16 cellular contexts compared by ENCODE assay signal in genomic region chr18:32366586-32367538, GRCh38.
DNase-seq lines count a peak whose midpoint lies in the region; ATAC-seq, FAIRE-seq and TF ChIP-seq lines count a peak whose summit lies in the region.
"Had no signal": no experiment of that assay in that cellular context is flagged by ENCODE, and none has a peak within 500 bp of the region (broad histone marks: within the 10 kb centered on the region; RNA-seq: fewer than 3 reads in every experiment).

No MANE protein-coding gene starts in this region.

- DNase-seq in IMR-90, result no peak
- peak; percentile 24 for DNase-seq in mammary epithelial cell
- DNase-seq in kidney, result no peak
- no peak for DNase-seq in suprapubic skin (ENCODE audit: low spot score in 2 of 2)
- DNase-seq in RKO (ENCODE audit: low spot score), result no peak
- no peak for DNase-seq in CD1c-positive myeloid dendritic cell (ENCODE audit: extremely low spot score)
- DNase-seq: activated CD4-positive, alpha-beta T cell treated with anti-CD3 and anti-CD28 coated beads for 36 hours; CD4-positive, CD25-positive, alpha-beta regulatory T cell; EL; NCI-H1930; NCI-H69 had no signal

- H3K79me1 ChIP-seq in IMR-90 (ENCODE audit: low read depth in 1 of 2, low read length in 2 of 2), result no peaks in the 10 kb centered on the region; a peak in 1 of 4 replicates

- H2BK5ac ChIP-seq in IMR-90 (ENCODE audit: low read depth, low read length, poor library complexity, severe bottlenecking), result no peak overlapping the region

- intact Hi-C loops in IMR-90 (cut with micrococcal nuclease), result loop anchor here (5.0 kb wide), 1 partner anchor 50 kb away; no protein-coding TSS in a partner anchor
- intact Hi-C loops in mammary epithelial cell (cut with micrococcal nuclease), result no loop called here
- intact Hi-C loops in kidney (cut with DNase I), result no loop called here

- H3K4me1 ChIP-seq in IMR-90 (ENCODE audit: control insufficient read depth, insufficient read depth, low read length) (peaks cover 4% of the 10 kb centered on the region; the same call in 1 of the 2 replicates), mammary epithelial cell (ENCODE audit: insufficient read depth, low read length) (peaks cover 29% of the 10 kb centered on the region), kidney (ENCODE audit: control insufficient read depth in 1 of 2, insufficient read depth in 1 of 2, low read depth in 1 of 2, low read length in 2 of 2) (peaks cover 2 to 15% of the 10 kb centered on the region in 2 donors), suprapubic skin (peaks cover 44% of the 10 kb centered on the region)

- no peak overlapping the region for H4K91ac ChIP-seq in IMR-90 (ENCODE audit: insufficient read depth, low read depth, low read length)

- H4K20me1 ChIP-seq in IMR-90 (ENCODE audit: insufficient read depth, low read length) (no peaks in the 10 kb centered on the region), mammary epithelial cell (ENCODE audit: insufficient read depth, low read length) (no peaks in the 10 kb centered on the region)

- CTCF ChIA-PET in IMR-90 (lab: Yijun Ruan, JAX), result no interaction called here
- CTCF ChIA-PET in mammary epithelial cell (lab: Charles Lee; ENCODE audit: low non-redundant PET), result interaction anchor here (0.6 kb wide), 1 partner anchor 98 kb away, joined by 3 read pairs; no protein-coding TSS in a partner anchor

- POLR2A ChIA-PET in IMR-90 (lab: Charles Lee; ENCODE audit: unreplicated experiment), result no interaction called here

- H3K4me3 ChIP-seq in IMR-90 (ENCODE audit: insufficient read depth, low read depth, low read length) (no peak overlapping the region), mammary epithelial cell (replicated peaks in 1 of 3; ENCODE audit: insufficient read depth in 1 of 3, low read depth in 2 of 3, low read length in 3 of 3) (no peak overlapping the region), kidney (ENCODE audit: low read length in 2 of 2) (no peak overlapping the region), suprapubic skin (no peak overlapping the region)
- H3K4me3 ChIP-seq: ascending aorta, GM12878 had no signal

- no peak overlapping the region for H2BK20ac ChIP-seq in IMR-90 (ENCODE audit: low read depth, low read length)

- H3K27me3 ChIP-seq in IMR-90 (ENCODE audit: control insufficient read depth, insufficient read depth, low read length) (no peaks in the 10 kb centered on the region), mammary epithelial cell (ENCODE audit: insufficient read depth, low read length) (no peaks in the 10 kb centered on the region), suprapubic skin (no peaks in the 10 kb centered on the region)
- H3K27me3 ChIP-seq: ascending aorta had no signal

- no peak overlapping the region for H3K14ac ChIP-seq in IMR-90 (replicated peaks; ENCODE audit: low read depth, low read length)

- H2AK5ac ChIP-seq in IMR-90 (ENCODE audit: low read depth, low read length), result no peak overlapping the region

- H2AK9ac ChIP-seq in IMR-90 (replicated peaks; ENCODE audit: low read depth, low read length, poor library complexity), result no peak overlapping the region

- dilution Hi-C loops in IMR-90 (cut with HindIII; ENCODE audit: low sequenced_read_pairs, unreplicated experiment) (no loop called here), mammary epithelial cell (cut with HindIII; ENCODE audit: low sequenced_read_pairs) (no loop called here)

- FAIRE-seq in kidney (lab: Jason Lieb, UNC), result peak; percentile 11
- FAIRE-seq: GM12878 had no signal

- BruUV-seq in IMR-90 (replicated peaks; lab: Mats Ljungman, UMichigan) (no TSS peak), mammary epithelial cell (replicated peaks; lab: Mats Ljungman, UMichigan) (no TSS peak)

- peak; percentile 46 for ATAC-seq in IMR-90 (ENCODE audit: low read depth)
- no peak for ATAC-seq in HG02759 (IDR thresholded peaks at IDR 0.05; ENCODE audit: unreplicated experiment)
- no peak for ATAC-seq in HG02870 (IDR thresholded peaks at IDR 0.05; ENCODE audit: unreplicated experiment)
- ATAC-seq: activated CD4-positive, alpha-beta T cell treated with anti-CD3 and anti-CD28 coated beads for 36 hours; activated T-helper 17 cell treated with anti-CD3 and anti-CD28 coated beads, Interleukin-2, amount 50 U/mL, for 72 hours; GM12878 had no signal

- H3K79me2 ChIP-seq in mammary epithelial cell (ENCODE audit: insufficient read depth, low read length), result no peaks in the 10 kb centered on the region

- H2AFZ ChIP-seq in IMR-90 (replicated peaks; ENCODE audit: low read length, poor library complexity) (no peak overlapping the region), mammary epithelial cell (ENCODE audit: low read depth, low read length) (no peak overlapping the region)

- no peak overlapping the region for H3K56ac ChIP-seq in IMR-90 (ENCODE audit: extremely low read depth, insufficient read depth, low read length)

- no peaks in the 10 kb centered on the region for H3K36me3 ChIP-seq in IMR-90 (ENCODE audit: control insufficient read depth, insufficient read depth, low read length)
- H3K36me3 ChIP-seq in mammary epithelial cell (ENCODE audit: insufficient read depth, low read length), result no peaks in the 10 kb centered on the region
- H3K36me3 ChIP-seq in kidney (ENCODE audit: control insufficient read depth in 1 of 2, insufficient read depth in 2 of 2, low read length in 2 of 2), result no peaks in the 10 kb centered on the region
- no peaks in the 10 kb centered on the region for H3K36me3 ChIP-seq in suprapubic skin
- H3K36me3 ChIP-seq: ascending aorta had no signal

- no peak overlapping the region for H3K27ac ChIP-seq in IMR-90 (ENCODE audit: insufficient read depth, low read length)
- H3K27ac ChIP-seq in mammary epithelial cell (ENCODE audit: insufficient read depth, low read depth, low read length), result no peak overlapping the region
- H3K27ac ChIP-seq in kidney (ENCODE audit: low read depth in 2 of 2, low read length in 2 of 2), result peak overlapping the region; percentile 25 to 40
- peak overlapping the region; percentile 47 for H3K27ac ChIP-seq in suprapubic skin
- H3K27ac ChIP-seq: ascending aorta had no signal

- H4K5ac ChIP-seq in IMR-90 (ENCODE audit: low read depth, low read length), result no peak overlapping the region

- WGBS in IMR-90 (ENCODE audit: extremely low coverage in 2 of 2, insufficient read length in 1 of 2), 2 experiments, result no CpG with 5 or more reads among the region's 1 CpG
- 8% methylated on average over 1 of the region's 1 CpG for WGBS in mammary epithelial cell (ENCODE audit: low coverage, missing lambda C conversion rate)
- WGBS in suprapubic skin, result 67% methylated on average over 1 of the region's 1 CpG

- no peak for TF ChIP-seq RAD21 in IMR-90 (IDR thresholded peaks at IDR 0.05; ENCODE audit: low read length)

- H3K9ac ChIP-seq in IMR-90 (ENCODE audit: low read depth, low read length) (no peak overlapping the region), mammary epithelial cell (ENCODE audit: insufficient read depth, low read length) (no peak overlapping the region), kidney (ENCODE audit: low read length in 2 of 2) (no peak overlapping the region)

- H3K9me3 ChIP-seq in IMR-90 (ENCODE audit: control insufficient read depth, insufficient read depth, low read length), result no peaks in the 10 kb centered on the region
- no peaks in the 10 kb centered on the region for H3K9me3 ChIP-seq in mammary epithelial cell (replicated peaks; ENCODE audit: insufficient read depth, low read length)
- no peaks in the 10 kb centered on the region for H3K9me3 ChIP-seq in kidney (ENCODE audit: control insufficient read depth in 1 of 2, low read length in 2 of 2)
- no peaks in the 10 kb centered on the region for H3K9me3 ChIP-seq in suprapubic skin
- H3K9me3 ChIP-seq: ascending aorta had no signal

- in situ Hi-C loops in IMR-90 (cut with MboI; ENCODE audit: low sequenced_read_pairs), result no loop called here
- in situ Hi-C loops in mammary epithelial cell (cut with MboI; ENCODE audit: low sequenced_read_pairs in 2 of 2), result no loop called here

- no peak overlapping the region for H3K23ac ChIP-seq in IMR-90 (ENCODE audit: low read depth, low read length)

- no peak overlapping the region for H3K4ac ChIP-seq in IMR-90 (ENCODE audit: low read depth, low read length)

- no peak for TF ChIP-seq POLR2A in IMR-90 (IDR thresholded peaks at IDR 0.05; ENCODE audit: low read depth, low read length)
- TF ChIP-seq POLR2A in suprapubic skin (IDR thresholded peaks at IDR 0.05), result no peak

- H2BK120ac ChIP-seq in IMR-90 (ENCODE audit: low read depth, low read length), result no peak overlapping the region

- TF ChIP-seq EP300 in suprapubic skin (IDR thresholded peaks at IDR 0.05), result no peak

- no peaks in the 10 kb centered on the region; the same call in 1 of the 2 replicates for H3K9me1 ChIP-seq in IMR-90 (ENCODE audit: insufficient read depth, low read length)

- H3K4me2 ChIP-seq in IMR-90 (ENCODE audit: low read depth, low read length) (no peak overlapping the region), mammary epithelial cell (ENCODE audit: insufficient read depth, low read depth, low read length) (peak overlapping the region; percentile 24)

- no peak overlapping the region for H2BK15ac ChIP-seq in IMR-90 (ENCODE audit: low read depth, low read length)

- TF ChIP-seq CTCF in IMR-90 (conservative IDR thresholded peaks at IDR 0.05; ENCODE audit: low read depth, low read length) (no peak), mammary epithelial cell (conservative IDR thresholded peaks at IDR 0.05 in 1 of 2, IDR thresholded peaks at IDR 0.05 in 1 of 2; ENCODE audit: extremely low read depth in 1 of 2, insufficient read depth in 1 of 2, low read depth in 1 of 2, low read length in 2 of 2) (no peak), kidney (IDR thresholded peaks at IDR 0.05; ENCODE audit: borderline replicate concordance, extremely low read depth, insufficient read depth) (no peak), suprapubic skin (IDR thresholded peaks at IDR 0.05) (no peak)

- H4K8ac ChIP-seq in IMR-90 (ENCODE audit: low read depth in 2 of 2, low read length in 2 of 2), result no peak overlapping the region

- H3K18ac ChIP-seq in IMR-90 (ENCODE audit: low read depth, low read length), result no peak overlapping the region

TF ChIP-seq in IMR-90, 13 proteins besides CTCF, POLR2A, EP300 and RAD21:
- TF ChIP-seq BHLHE40 (IDR thresholded peaks at IDR 0.05; ENCODE audit: low read depth, low read length) (no peak), CHD1 (IDR thresholded peaks at IDR 0.05; ENCODE audit: low read depth, low read length) (no peak), CEBPB (IDR thresholded peaks at IDR 0.05; ENCODE audit: low read depth, low read length) (peak; percentile 37; the same call in 1 of the 2 replicates)

Comparison
In these comparisons a context has a peak if more than half of its experiments do, and no peak if none do; other contexts are left out.
1. H3K27ac ChIP-seq: peak in kidney (2 of 2) and suprapubic skin (single experiment); none in IMR-90 (single experiment) and mammary epithelial cell (single experiment).